Comparison of ENCODE assay signal across 2 cellular contexts in the genomic region with DNA sequence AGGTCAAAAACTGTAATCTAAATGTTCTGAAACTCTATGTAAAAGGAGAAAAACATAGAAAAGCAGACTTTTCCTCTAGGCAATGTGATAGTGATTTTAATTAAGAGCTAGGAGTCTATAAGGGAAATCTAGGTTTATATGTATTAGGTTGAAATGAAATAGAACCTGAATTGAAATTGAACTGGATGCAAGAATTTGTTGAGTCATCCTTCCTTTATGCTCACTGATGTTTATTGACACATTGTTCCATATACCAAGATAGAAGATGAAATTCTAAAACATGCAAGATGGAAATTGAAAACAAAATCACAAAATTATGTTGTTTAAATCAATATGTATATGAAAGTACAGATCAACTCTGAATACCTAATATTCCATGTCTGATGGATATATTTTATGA.
TF ChIP-seq lines count a peak whose summit lies in the region.

No MANE protein-coding gene starts in this region.

TF ChIP-seq in HepG2, 621 proteins besides CTCF, POLR2A, EP300 and RAD21 (continued from another document):
- TF ChIP-seq ZFP91 (CRISPR knock-in tag; IDR thresholded peaks at IDR 0.05; ENCODE audit: borderline replicate concordance) (no peak), GTF2F1 (IDR thresholded peaks at IDR 0.05; ENCODE audit: low read length) (no peak), GATA4 (IDR thresholded peaks at IDR 0.05; ENCODE audit: borderline replicate concordance, low read depth) (no peak), ZNF513 (CRISPR knock-in tag; conservative IDR thresholded peaks at IDR 0.05) (no peak), ZNF546 (CRISPR knock-in tag; conservative IDR thresholded peaks at IDR 0.05) (no peak), NFE2L2 (IDR thresholded peaks at IDR 0.05; ENCODE audit: low read length) (peak; percentile 75), FOXA1 (IDR thresholded peaks at IDR 0.05) (no peak), FOXA1 (CRISPR knock-in tag; IDR thresholded peaks at IDR 0.05) (no peak)
- TF ChIP-seq, protein P1, sequence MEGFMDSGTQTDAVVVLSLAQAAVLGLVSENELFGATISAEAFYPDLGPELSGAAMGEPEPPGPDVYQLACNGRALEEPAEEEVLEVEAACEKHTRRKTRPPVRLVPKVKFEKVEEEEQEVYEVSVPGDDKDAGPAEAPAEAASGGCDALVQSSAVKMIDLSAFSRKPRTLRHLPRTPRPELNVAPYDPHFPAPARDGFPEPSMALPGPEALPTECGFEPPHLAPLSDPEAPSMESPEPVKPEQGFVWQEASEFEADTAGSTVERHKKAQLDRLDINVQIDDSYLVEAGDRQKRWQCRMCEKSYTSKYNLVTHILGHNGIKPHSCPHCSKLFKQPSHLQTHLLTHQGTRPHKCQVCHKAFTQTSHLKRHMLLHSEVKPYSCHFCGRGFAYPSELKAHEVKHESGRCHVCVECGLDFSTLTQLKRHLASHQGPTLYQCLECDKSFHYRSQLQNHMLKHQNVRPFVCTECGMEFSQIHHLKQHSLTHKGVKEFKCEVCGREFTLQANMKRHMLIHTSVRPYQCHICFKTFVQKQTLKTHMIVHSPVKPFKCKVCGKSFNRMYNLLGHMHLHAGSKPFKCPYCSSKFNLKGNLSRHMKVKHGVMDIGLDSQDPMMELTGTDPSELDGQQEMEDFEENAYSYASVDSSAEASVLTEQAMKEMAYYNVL (CRISPR knock-in tag; IDR thresholded peaks at IDR 0.05; ENCODE audit: borderline replicate concordance): no peak

TF ChIP-seq in endothelial cell of umbilical vein, 7 proteins besides CTCF, POLR2A, EP300 and RAD21 (continued from another document):
- TF ChIP-seq JUN (IDR thresholded peaks at IDR 0.05; ENCODE audit: borderline replicate concordance, insufficient read depth, insufficient read length, low read depth) (peak; percentile 15), EZH2 (IDR thresholded peaks at IDR 0.05; ENCODE audit: borderline replicate concordance, low read depth, low read length, severe bottlenecking) (no peak), POLR2AphosphoS5 (IDR thresholded peaks at IDR 0.05; ENCODE audit: insufficient read depth, low read depth, low read length) (no peak), GATA2 (IDR thresholded peaks at IDR 0.05; ENCODE audit: insufficient read depth, insufficient read length, low read depth, low read length) (no peak)
